ENCODE assay signal across 8 cellular contexts in the genomic region with DNA sequence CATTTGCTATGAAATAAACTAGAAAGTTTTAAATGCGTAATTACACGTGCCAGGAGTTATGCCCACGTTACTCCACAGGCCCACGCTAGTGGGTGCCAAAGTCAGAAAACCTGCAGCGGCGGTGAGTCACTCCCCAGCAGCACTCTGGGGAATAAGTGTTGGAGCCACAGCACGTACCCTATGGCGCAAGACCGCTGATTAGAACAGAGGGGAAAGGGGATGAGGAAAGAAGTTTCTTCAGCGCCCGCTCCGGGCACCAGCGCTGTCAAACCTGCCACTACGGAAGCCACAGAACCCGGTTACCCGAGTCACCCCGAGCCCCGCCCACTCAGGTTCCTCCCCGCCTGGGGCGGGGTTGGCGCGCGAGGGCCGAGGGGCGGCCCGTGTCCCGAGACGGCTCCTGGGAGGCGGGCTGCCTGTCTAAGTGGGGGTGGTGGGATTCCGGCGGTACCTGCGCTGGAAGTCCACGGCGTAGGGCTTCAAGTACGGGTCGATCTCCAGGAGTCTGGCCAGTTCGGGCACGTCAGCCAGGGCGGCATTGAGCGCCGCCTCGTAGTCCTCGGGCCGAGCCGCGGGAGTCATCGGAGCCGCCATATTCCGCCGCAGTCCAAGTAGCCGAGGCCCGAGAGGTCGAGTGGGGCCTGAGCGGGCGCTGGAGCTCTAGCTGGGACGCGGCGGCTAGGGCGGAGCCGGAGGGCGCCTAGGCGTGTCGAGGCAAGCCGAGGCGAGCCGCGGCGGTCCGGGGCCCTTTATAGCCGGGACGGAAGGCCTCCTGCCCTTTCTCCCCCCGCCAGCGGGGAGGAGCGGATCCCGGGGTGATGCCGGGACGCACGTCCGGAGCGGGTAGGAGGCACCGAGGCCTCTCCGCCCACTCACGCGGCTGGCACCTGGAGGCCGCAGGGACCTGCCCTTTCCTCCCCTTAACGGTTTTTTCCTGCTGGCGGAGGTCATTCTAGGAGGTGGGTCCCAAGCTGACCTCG. TPM values are rescaled to one million over a fixed set of nuclear protein-coding genes. Genes with fewer than 3 reads are reported as not detected.
DNase-seq lines count a peak whose midpoint lies in the region; ATAC-seq, FAIRE-seq and TF ChIP-seq lines count a peak whose summit lies in the region.

Gene GBE1 (minus strand): TSS at position 722 of the 980 bp plus-strand sequence. CDS start 128 bp downstream, at position 594.

- H3K79me2 ChIP-seq in keratinocyte (ENCODE audit: control insufficient read depth, insufficient read depth, low read length) = peaks cover 23% of the 10 kb centered on the region

- no peaks in the 10 kb centered on the region for H4K20me1 ChIP-seq in keratinocyte (ENCODE audit: control insufficient read depth, extremely low read depth, insufficient read depth, low read length)

- peaks cover 0 to 6% of the 10 kb centered on the region in 2 experiments for H3K36me3 ChIP-seq in keratinocyte (ENCODE audit: control insufficient read depth in 2 of 2, extremely low read depth in 1 of 2, insufficient read depth in 2 of 2, low read length in 2 of 2)

- dilution Hi-C loops in keratinocyte (cut with MboI; ENCODE audit: extremely low pct_ligation_motif_present, low sequenced_read_pairs) = no loop called here

- FAIRE-seq in keratinocyte (lab: Jason Lieb, UNC) = peak; percentile 68

- peak within 1 kb of the TSS; percentile 84 for H3K4me2 ChIP-seq in keratinocyte (ENCODE audit: control insufficient read depth, extremely low read depth, insufficient read depth, low read depth, low read length)

- ATAC-seq in GM18909 (IDR thresholded peaks at IDR 0.05; ENCODE audit: poor library complexity, unreplicated experiment) = peak; percentile 90
- peak; percentile 91 for ATAC-seq in HG03175 (IDR thresholded peaks at IDR 0.05; ENCODE audit: unreplicated experiment)
- ATAC-seq in activated CD4-positive, CD25-positive, alpha-beta regulatory T cell treated with anti-CD3 and anti-CD28 coated beads, Interleukin-2, amount 50 U/mL, for 24 hours = peak; percentile 86 to 89

- no peaks in the 10 kb centered on the region for H3K27me3 ChIP-seq in keratinocyte (ENCODE audit: control insufficient read depth, extremely low read depth, insufficient read depth, low read length)

- H2AFZ ChIP-seq in keratinocyte (ENCODE audit: control insufficient read depth, low read length) = peak within 1 kb of the TSS; percentile 95

- peak; percentile 98 for DNase-seq in AG10803 (ENCODE audit: low read depth)
- DNase-seq in NCI-H446 (lab: John Stamatoyannopoulos, UW) = peak; percentile 68 to 84
- DNase-seq in cerebellar cortex (ENCODE audit: low spot score) = peak; percentile 85
- peak; percentile 64 for DNase-seq in keratinocyte (ENCODE audit: low read depth, low spot score)
- peak; percentile 77 for DNase-seq in stimulated activated CD4-positive, alpha-beta T cell treated with anti-CD3 and anti-CD28 coated beads, Interleukin-15, amount 100 ng/mL, for 1 hour (ENCODE audit: low read depth in 1 of 2, low spot score in 1 of 2)

- H3K9ac ChIP-seq in keratinocyte (ENCODE audit: control insufficient read depth, extremely low read depth, insufficient read depth, low read length) = peak within 1 kb of the TSS; percentile 95

- TF ChIP-seq CTCF in AG10803 (conservative IDR thresholded peaks at IDR 0.05; ENCODE audit: low read length) (peak; percentile 59), keratinocyte (optimal IDR thresholded peaks at IDR 0.05 in 1 of 3, IDR thresholded peaks at IDR 0.05 in 1 of 3, conservative IDR thresholded peaks at IDR 0.05 in 1 of 3; ENCODE audit: extremely low read depth in 1 of 3, insufficient read depth in 2 of 3, low read length in 3 of 3) (peak; percentile 49 to 54 (median 52))

- no peaks in the 10 kb centered on the region for H3K9me1 ChIP-seq in keratinocyte (ENCODE audit: control insufficient read depth, extremely low read depth, insufficient read depth, low read length)

- peaks cover 31% of the 10 kb centered on the region for H3K4me1 ChIP-seq in keratinocyte (ENCODE audit: control insufficient read depth, extremely low read depth, insufficient read depth, low read length)

- peak within 1 kb of the TSS; percentile 79 for H3K4me3 ChIP-seq in AG10803 (ENCODE audit: low read length)
- peak within 1 kb of the TSS; percentile 74 to 91 (median 82) for H3K4me3 ChIP-seq in keratinocyte (ENCODE audit: control insufficient read depth in 2 of 3, extremely low read depth in 1 of 3, insufficient read depth in 2 of 3, low read depth in 1 of 3, low read length in 3 of 3)

- peak within 1 kb of the TSS; percentile 99 for H3K27ac ChIP-seq in keratinocyte (ENCODE audit: control insufficient read depth, insufficient read depth, low read length)

- H3K9me3 ChIP-seq in keratinocyte (ENCODE audit: control insufficient read depth, low read depth, low read length) = no peaks in the 10 kb centered on the region

RNA-seq across cellular contexts. Expression of gene GBE1, which starts in this region (rescaled TPM):
- polyA plus RNA-seq in keratinocyte = 19.4 to 30.2 TPM (median 20.5 TPM) in 3 replicates
- 25.1 TPM for polyA plus RNA-seq in keratinocyte (2011; ENCODE audit: low read depth)
- polyA plus RNA-seq in keratinocyte (2011; cell fraction: cytosol; rRNA removed) = 16.7 and 33.5 TPM in 2 replicates
- 18.6 and 27.7 TPM in 2 replicates for polyA plus RNA-seq in keratinocyte (2011; cell fraction: nucleus; rRNA removed)
- 21.4 and 35.7 TPM in 2 replicates for polyA plus RNA-seq in keratinocyte (2012; ENCODE audit: low replicate concordance)
- 8.4 to 44.1 TPM (median 23.9 TPM) in 3 replicates for polyA minus RNA-seq in keratinocyte
- 15.7 TPM for polyA minus RNA-seq in keratinocyte (2011; cell fraction: cytosol; rRNA and poly(A)+ RNA removed)
- polyA minus RNA-seq in keratinocyte (2011; cell fraction: nucleus; rRNA and poly(A)+ RNA removed) = 30.5 and 44.7 TPM in 2 replicates

Comparison
In these comparisons a context has a peak if more than half of its experiments do, and no peak if none do; other contexts are left out.
1. Peak in every context shown above with its lines: DNase-seq, ATAC-seq, H3K4me3 ChIP-seq and H3K27ac ChIP-seq.